ENCODE assay signal across 8 cellular contexts in genomic region chr1:207805841-207806421, GRCh38. TPM values are rescaled to one million over a fixed set of nuclear protein-coding genes. Genes with fewer than 3 reads are reported as not detected.
DNase-seq lines count a peak whose midpoint lies in the region; ATAC-seq lines count a peak whose summit lies in the region.

No MANE protein-coding gene starts in this region.

- H3K79me2 ChIP-seq in trophoblast cell (ENCODE audit: control insufficient read depth, insufficient read depth, low read length, poor library complexity): no peaks in the 10 kb centered on the region

- WGBS in trophoblast cell (ENCODE audit: extremely low coverage, insufficient coverage, insufficient read length): no CpG with 5 or more reads among the region's 5 CpGs

- H2BK120ac ChIP-seq in trophoblast cell (ENCODE audit: insufficient read depth, low read length, poor library complexity): no peak overlapping the region

- H3K4me2 ChIP-seq in trophoblast cell (ENCODE audit: low read length): no peak overlapping the region

- ATAC-seq in HG03520 (IDR thresholded peaks at IDR 0.05; ENCODE audit: unreplicated experiment) (no peak), GM19035 (IDR thresholded peaks at IDR 0.05; ENCODE audit: unreplicated experiment) (no peak)

- H3K4me3 ChIP-seq in trophoblast cell (ENCODE audit: low read depth, low read length): no peak overlapping the region

- peaks cover 0 to 5% of the 10 kb centered on the region in 2 experiments for H3K4me1 ChIP-seq in trophoblast cell (ENCODE audit: control insufficient read depth in 1 of 2, insufficient read depth in 2 of 2, low read length in 2 of 2)

- H2BK5ac ChIP-seq in trophoblast cell (ENCODE audit: low read depth, low read length, poor library complexity): no peak overlapping the region

- H3K79me1 ChIP-seq in trophoblast cell (ENCODE audit: low read length): no peaks in the 10 kb centered on the region

- H3K9me3 ChIP-seq in trophoblast cell (ENCODE audit: insufficient read depth, low read depth, low read length): no peaks in the 10 kb centered on the region

- no peak overlapping the region for H4K8ac ChIP-seq in trophoblast cell (ENCODE audit: low read depth, low read length)

- H4K12ac ChIP-seq in trophoblast cell (ENCODE audit: low read depth, low read length): no peak overlapping the region

- H3K18ac ChIP-seq in trophoblast cell (ENCODE audit: low read length): no peak overlapping the region

- H3K9ac ChIP-seq in trophoblast cell (ENCODE audit: low read length): no peak overlapping the region

- H2BK12ac ChIP-seq in trophoblast cell (ENCODE audit: low read length): no peak overlapping the region

- no peaks in the 10 kb centered on the region for H3K27me3 ChIP-seq in trophoblast cell (ENCODE audit: insufficient read depth, low read length)

- no peak overlapping the region for H3K14ac ChIP-seq in trophoblast cell (ENCODE audit: low read length)

- H2AK5ac ChIP-seq in trophoblast cell (ENCODE audit: low read length): no peak overlapping the region

- H3K23ac ChIP-seq in trophoblast cell (ENCODE audit: low read length): no peak overlapping the region

- H2AFZ ChIP-seq in trophoblast cell (ENCODE audit: insufficient read depth, low read length, poor library complexity): no peak overlapping the region

- no peak overlapping the region for H3K4ac ChIP-seq in trophoblast cell (ENCODE audit: low read depth, low read length)

- H3K36me3 ChIP-seq in trophoblast cell (ENCODE audit: control insufficient read depth in 1 of 2, insufficient read depth in 2 of 2, low read length in 2 of 2): no peaks in the 10 kb centered on the region

- no peak overlapping the region for H4K91ac ChIP-seq in trophoblast cell (ENCODE audit: low read depth, low read length)

- DNase-seq in CD1c-positive myeloid dendritic cell (ENCODE audit: extremely low spot score): peak; percentile 72
- DNase-seq in T1000 (lab: John Stamatoyannopoulos, UW): peak; percentile 32
- peak; percentile 96 for DNase-seq in fibroblast of peridontal ligament (ENCODE audit: extremely low read depth)
- DNase-seq in trophoblast cell: peak; percentile 64 to 69
- no peak for DNase-seq in COLO829 (ENCODE audit: low spot score)
- DNase-seq in KG1 (lab: John Stamatoyannopoulos, UW): no peak

- no peak overlapping the region for H3K27ac ChIP-seq in trophoblast cell (ENCODE audit: low read depth, low read length)

RNA-seq across cellular contexts. Expression of gene CD46, which starts 54.1 kb away (rescaled TPM):
- 93.3 and 100 TPM in 2 replicates for polyA plus RNA-seq in trophoblast cell (2013)

Comparison
In these comparisons a context has a peak if more than half of its experiments do, and no peak if none do; other contexts are left out.
1. DNase-seq: peak in CD1c-positive myeloid dendritic cell (single experiment), T1000 (single experiment), fibroblast of peridontal ligament (single experiment) and trophoblast cell (2 of 2); none in COLO829 (single experiment) and KG1 (single experiment).